20 cellular contexts compared by ENCODE assay signal in the genomic region with DNA sequence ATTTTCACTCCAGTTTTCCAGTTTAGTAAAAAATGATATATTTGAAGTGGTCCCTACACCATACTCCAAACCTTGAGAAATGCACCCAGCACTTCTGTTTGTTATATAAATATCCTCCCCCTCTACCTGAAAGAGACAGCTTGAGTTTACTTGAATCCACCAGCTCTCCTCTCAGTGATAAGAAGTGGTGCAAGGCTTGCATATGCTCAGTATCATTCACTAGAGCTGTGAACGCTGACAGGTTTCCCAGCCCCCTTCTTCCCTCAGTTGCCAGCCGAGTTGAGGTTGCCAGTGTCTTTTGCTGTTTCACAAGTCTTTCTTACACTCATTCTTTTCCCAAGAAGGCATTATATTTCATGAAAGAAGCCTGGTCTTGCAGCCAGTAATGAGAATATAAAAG.
"Had no signal": no experiment of that assay in that cellular context is flagged by ENCODE, and none has a peak within 500 bp of the region (broad histone marks: within the 10 kb centered on the region; RNA-seq: fewer than 3 reads in every experiment).

No MANE protein-coding gene starts in this region.

- H3K27me3 ChIP-seq: body of pancreas, dorsolateral prefrontal cortex, gastrocnemius medialis had no signal

- H3K4me1 ChIP-seq: body of pancreas had no signal

- H3K36me3 ChIP-seq: gastrocnemius medialis, thoracic aorta had no signal

- DNase-seq: activated B cell treated with CpG ODN at 0.5 μM for 24 hours; activated CD8-positive, alpha-beta memory T cell treated with anti-CD3 and anti-CD28 coated beads, Interleukin-2, amount 10 ng/mL, durations not matched to agents 7 days and 5 days; activated CD8-positive, alpha-beta T cell treated with anti-CD3 and anti-CD28 coated beads, Interleukin-2, amount 10 ng/mL, durations not matched to agents 7 days and 5 days; activated naive CD4-positive, alpha-beta T cell; activated T-cell treated with anti-CD3 and anti-CD28 coated beads, Interleukin-2, amount 50 U/mL, for 72 hours; aorta; body of pancreas; dorsolateral prefrontal cortex; effector memory CD4-positive, alpha-beta T cell; erythroblast; gastrocnemius medialis; glutamatergic neuron; hypothalamus; natural killer cell; stimulated activated CD4-positive, alpha-beta T cell treated with anti-CD3 and anti-CD28 coated beads, Interleukin-4, amount 100 ng/mL, for 24 hours; T-helper 2 cell; trophoblast cell had no signal

- H3K9me3 ChIP-seq: body of pancreas, gastrocnemius medialis, thoracic aorta had no signal

- H3K27ac ChIP-seq: body of pancreas, coronary artery, gastrocnemius medialis, skin epidermis, thoracic aorta had no signal

- H3K4me3 ChIP-seq: body of pancreas, coronary artery, dorsolateral prefrontal cortex, gastrocnemius medialis, skin epidermis, thoracic aorta had no signal
